34 cellular contexts compared by ENCODE assay signal in genomic region chr12:77347009-77347408, GRCh38.
"Had no signal": no experiment of that assay in that cellular context is flagged by ENCODE, and none has a peak within 500 bp of the region (broad histone marks: within the 10 kb centered on the region; RNA-seq: fewer than 3 reads in every experiment).

No MANE protein-coding gene starts in this region.

- H3K4me3 ChIP-seq: adrenal gland, body of pancreas, cardiac muscle cell had no signal

- H3K36me3 ChIP-seq: adrenal gland, cardiac muscle cell had no signal

- H3K4me1 ChIP-seq: adrenal gland, body of pancreas had no signal

- ATAC-seq: activated CD8-positive, alpha-beta T cell treated with anti-CD3 and anti-CD28 coated beads for 36 hours; activated naive CD4-positive, alpha-beta T cell treated with anti-CD3 and anti-CD28 coated beads, Interleukin-2, amount 50 U/mL, for 72 hours; activated T-cell treated with anti-CD3 and anti-CD28 coated beads, Interleukin-2, amount 50 U/mL, for 4 hours; activated T-cell treated with anti-CD3 and anti-CD28 coated beads, Interleukin-2, amount 50 U/mL, for 72 hours; activated T-helper 17 cell treated with anti-CD3 and anti-CD28 coated beads, Interleukin-2, amount 50 U/mL, for 72 hours; body of pancreas had no signal

- FAIRE-seq: astrocyte, bronchial epithelial cell, TTC549 had no signal

- DNase-seq: activated B cell treated with CpG ODN at 0.5 μM for 24 hours; activated CD4-positive, alpha-beta memory T cell treated with anti-CD3 and anti-CD28 coated beads for 36 hours; activated CD4-positive, alpha-beta T cell treated with anti-CD3 and anti-CD28 coated beads for 4 hours; activated CD4-positive, alpha-beta T cell treated with anti-CD3 and anti-CD28 coated beads, Interleukin-2, amount 10 ng/mL, durations not matched to agents 24 days and 14 days; activated CD4-positive, alpha-beta T cell treated with anti-CD3 and anti-CD28 coated beads, Interleukin-2, amount 50 U/mL, for 1 hour; activated CD4-positive, alpha-beta T cell treated with anti-CD3 and anti-CD28 coated beads, Interleukin-2, amount 50 U/mL, for 4 hours; activated CD4-positive, CD25-positive, alpha-beta regulatory T cell treated with anti-CD3 and anti-CD28 coated beads, Interleukin-2, amount 50 U/mL, for 72 hours; activated CD8-positive, alpha-beta memory T cell treated with anti-CD3 and anti-CD28 coated beads, Interleukin-2, amount 50 U/mL, for 4 hours; activated CD8-positive, alpha-beta T cell treated with anti-CD3 and anti-CD28 coated beads for 36 hours; activated effector memory CD4-positive, alpha-beta T cell treated with anti-CD3 and anti-CD28 coated beads, Interleukin-2, amount 50 U/mL, for 16 hours; activated gamma-delta T cell treated with Interleukin-2 at 50 U/mL for 16 hours; activated naive CD4-positive, alpha-beta T cell; activated naive CD4-positive, alpha-beta T cell treated with anti-CD3 and anti-CD28 coated beads for 36 hours; activated naive CD4-positive, alpha-beta T cell treated with anti-CD3 and anti-CD28 coated beads, Interleukin-2, amount 50 U/mL, for 16 hours; activated naive CD8-positive, alpha-beta T cell treated with anti-CD3 and anti-CD28 coated beads for 36 hours; activated T-cell treated with anti-CD3 and anti-CD28 coated beads for 4 hours; activated T-cell treated with anti-CD3 and anti-CD28 coated beads, Interleukin-2, amount 50 U/mL, for 1 hour; activated T-cell treated with anti-CD3 and anti-CD28 coated beads, Interleukin-2, amount 50 U/mL, for 4 hours; activated T-cell treated with anti-CD3 and anti-CD28 coated beads, Interleukin-2, amount 50 U/mL, for 72 hours; adrenal gland; amniotic stem cell; aorta; body of pancreas; central memory CD4-positive, alpha-beta T cell; SW 1271; T-helper 1 cell; T-helper 2 cell; T-helper 9 cell had no signal

- H3K27me3 ChIP-seq: adrenal gland, body of pancreas, cardiac muscle cell had no signal

- H3K9me3 ChIP-seq: adrenal gland, body of pancreas had no signal

- H3K27ac ChIP-seq: adrenal gland, body of pancreas, cardiac muscle cell had no signal
